Comparison of ENCODE assay signal across 1 cellular context in the genomic region with DNA sequence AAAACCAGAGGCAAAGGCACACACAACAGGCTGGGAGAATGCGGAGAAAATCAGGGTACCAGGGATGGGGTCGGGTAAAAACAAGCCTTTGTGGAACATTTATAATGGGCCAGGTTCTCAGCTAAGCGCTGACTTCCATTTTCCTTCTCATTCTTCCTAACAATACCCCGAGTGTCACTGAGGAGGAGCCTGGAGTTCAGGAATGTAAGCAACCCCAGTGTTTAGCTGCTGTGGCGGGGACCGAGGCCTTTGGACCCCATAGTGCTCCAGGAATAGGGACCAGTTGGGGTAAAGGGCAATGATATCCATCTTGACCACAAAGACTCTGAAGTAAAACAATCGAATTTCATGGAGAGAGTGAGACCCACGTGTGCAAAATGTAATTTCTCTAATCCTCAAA.
TF ChIP-seq lines count a peak whose summit lies in the region.

No MANE protein-coding gene starts in this region.

TF ChIP-seq in GM23338, 12 proteins besides CTCF, POLR2A, EP300 and RAD21 (continued from another document):
- no peak for TF ChIP-seq JUNB (IDR thresholded peaks at IDR 0.05; ENCODE audit: unreplicated experiment)
- TF ChIP-seq NANOG (IDR thresholded peaks at IDR 0.05; ENCODE audit: borderline replicate concordance) = no peak
